Comparison of ENCODE assay signal across 28 cellular contexts in the genomic region with DNA sequence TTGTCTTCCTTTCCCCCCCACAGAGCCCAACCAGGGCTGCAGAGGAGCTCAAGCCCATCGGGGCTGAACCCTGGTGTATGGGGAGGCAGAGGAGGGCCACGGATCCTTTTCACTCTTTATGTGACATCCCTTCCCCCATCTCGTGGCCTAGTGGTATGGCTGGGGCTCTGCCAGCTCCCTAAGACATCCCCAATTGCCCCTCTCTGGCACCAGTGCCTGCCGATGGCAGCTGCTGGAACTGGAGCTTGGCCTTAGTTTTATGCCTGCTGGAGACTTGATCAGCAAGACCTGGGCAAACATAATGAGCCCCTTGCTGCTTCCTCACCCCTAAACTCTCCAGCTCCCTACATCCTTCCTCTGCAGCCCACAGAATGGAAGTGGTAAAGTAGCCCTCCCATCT. TPM values are rescaled to one million over a fixed set of nuclear protein-coding genes. Genes with fewer than 3 reads are reported as not detected.
DNase-seq lines count a peak whose midpoint lies in the region; ATAC-seq and TF ChIP-seq lines count a peak whose summit lies in the region.
"Had no signal": no experiment of that assay in that cellular context is flagged by ENCODE, and none has a peak within 500 bp of the region (broad histone marks: within the 10 kb centered on the region; RNA-seq: fewer than 3 reads in every experiment).

No MANE protein-coding gene starts in this region.

- no peak overlapping the region; the same call in 1 of the 2 replicates for H3K4me2 ChIP-seq in GM23338
- no peak overlapping the region for H3K4me2 ChIP-seq in neural progenitor cell
- H3K4me2 ChIP-seq: A549 had no signal

- H3K27me3 ChIP-seq in GM23338 (ENCODE audit: insufficient read depth) (no peaks in the 10 kb centered on the region), neural progenitor cell (no peaks in the 10 kb centered on the region)
- H3K27me3 ChIP-seq: right atrium auricular region, suprapubic skin had no signal

- POLR2A ChIA-PET in activated CD4-positive, alpha-beta T cell treated with anti-CD3 and anti-CD28 coated beads, Interleukin-2, amount 10 ng/mL, durations not matched to agents 7 days and 5 days (lab: Charles Lee): interaction anchor here (0.5 to 0.6 kb wide), 2 partner anchors 8 to 18 kb away, joined by 3 read pairs; partner anchors contain the start of gene TOP2A

- H3K27ac ChIP-seq in GM23338 (ENCODE audit: low read depth) (no peak overlapping the region), neural progenitor cell (no peak overlapping the region)
- H3K27ac ChIP-seq: A549, HL-60, lower lobe of right lung, right atrium auricular region, suprapubic skin, WERI-Rb-1 had no signal

- no peaks in the 10 kb centered on the region for H4K20me1 ChIP-seq in GM23338 (replicated peaks; ENCODE audit: insufficient read depth)
- H4K20me1 ChIP-seq in neural progenitor cell (ENCODE audit: low read depth): no peaks in the 10 kb centered on the region

- peaks cover 3% of the 10 kb centered on the region; the same call in 1 of the 2 replicates for H3F3A ChIP-seq in GM23338 (replicated peaks; ENCODE audit: low read depth)
- H3F3A ChIP-seq in neural progenitor cell (ENCODE audit: low read depth): peaks cover 12% of the 10 kb centered on the region

- H3K9ac ChIP-seq in neural progenitor cell: no peak overlapping the region

- H3K27ac Mint-ChIP-seq in activated CD4-positive, alpha-beta T cell treated with anti-CD3 and anti-CD28 coated beads, Interleukin-2, amount 10 ng/mL, durations not matched to agents 7 days and 5 days: peak overlapping the region; percentile 81
- H3K27ac Mint-ChIP-seq in GM23338 (no peak overlapping the region), neural progenitor cell (peak overlapping the region; percentile 50)
- H3K27ac Mint-ChIP-seq: T-helper 17 cell had no signal

- no peaks in the 10 kb centered on the region for H3K36me3 ChIP-seq in GM23338 (ENCODE audit: insufficient read depth)
- no peaks in the 10 kb centered on the region for H3K36me3 ChIP-seq in neural progenitor cell
- H3K36me3 ChIP-seq: lower lobe of right lung, right atrium auricular region, suprapubic skin, WERI-Rb-1 had no signal

- peaks cover 39% of the 10 kb centered on the region for H3K4me1 Mint-ChIP-seq in activated CD4-positive, alpha-beta T cell treated with anti-CD3 and anti-CD28 coated beads, Interleukin-2, amount 10 ng/mL, durations not matched to agents 7 days and 5 days
- H3K4me1 Mint-ChIP-seq in GM23338: peaks cover 31% of the 10 kb centered on the region
- peaks cover 17% of the 10 kb centered on the region for H3K4me1 Mint-ChIP-seq in neural progenitor cell

- no peaks in the 10 kb centered on the region for H3K36me3 Mint-ChIP-seq in activated CD4-positive, alpha-beta T cell treated with anti-CD3 and anti-CD28 coated beads, Interleukin-2, amount 10 ng/mL, durations not matched to agents 7 days and 5 days (ENCODE audit: low read depth)
- H3K36me3 Mint-ChIP-seq in GM23338 (ENCODE audit: low read depth) (peaks cover 5% of the 10 kb centered on the region; the same call in 1 of the 3 replicates), neural progenitor cell (no peaks in the 10 kb centered on the region)

- H3K4me3 Mint-ChIP-seq in activated CD4-positive, alpha-beta T cell treated with anti-CD3 and anti-CD28 coated beads, Interleukin-2, amount 10 ng/mL, durations not matched to agents 7 days and 5 days: peak overlapping the region; percentile 2
- H3K4me3 Mint-ChIP-seq in GM23338 (no peak overlapping the region), neural progenitor cell (no peak overlapping the region)
- H3K4me3 Mint-ChIP-seq: T-helper 17 cell had no signal

- peaks cover 22% of the 10 kb centered on the region for H3K4me1 ChIP-seq in GM23338 (ENCODE audit: insufficient read depth)
- H3K4me1 ChIP-seq in neural progenitor cell: peaks cover 13% of the 10 kb centered on the region
- H3K4me1 ChIP-seq: lower lobe of right lung, right atrium auricular region, suprapubic skin had no signal

- no peak overlapping the region for H3K4me3 ChIP-seq in GM23338
- H3K4me3 ChIP-seq in neural progenitor cell: no peak overlapping the region
- H3K4me3 ChIP-seq: A549, GM12878, lower lobe of right lung, right atrium auricular region, suprapubic skin had no signal

- DNase-seq in activated CD4-positive, alpha-beta T cell treated with anti-CD3 and anti-CD28 coated beads, Interleukin-2, amount 10 ng/mL, durations not matched to agents 7 days and 5 days: no peak
- DNase-seq in activated CD4-positive, alpha-beta T cell treated with anti-CD3 and anti-CD28 coated beads, Interleukin-2, amount 50 U/mL, for 48 hours: no peak
- DNase-seq in GM23338 (ENCODE audit: low spot score): no peak
- peak; percentile 53 for DNase-seq in activated CD8-positive, alpha-beta memory T cell treated with anti-CD3 and anti-CD28 coated beads, Interleukin-2, amount 50 U/mL, for 48 hours
- no peak for DNase-seq in neural progenitor cell (ENCODE audit: low spot score)
- DNase-seq in NCI-H1092 (lab: John Stamatoyannopoulos, UW): no peak
- no peak for DNase-seq in NCI-H526 (lab: John Stamatoyannopoulos, UW)
- DNase-seq: activated naive CD4-positive, alpha-beta T cell treated with Interleukin-2 at 50 U/mL for 16 hours; C1 segment of cervical spinal cord; cerebellar nuclear complex; foreskin melanocyte; hippocampal formation; lower lobe of right lung; MM.1S; NCI-H1694; NCI-H748 treated with DMSO at 0.1 percent for 48 hours; occipital lobe; PC-3; SHP77 treated with DMSO at 0.1 percent for 48 hours; stimulated activated CD4-positive, alpha-beta T cell treated with anti-CD3 and anti-CD28 coated beads, Interleukin-15, amount 100 ng/mL, for 24 hours; T-helper 17 cell; WERI-Rb-1 had no signal

- no peaks in the 10 kb centered on the region for H3K9me3 ChIP-seq in neural progenitor cell (ENCODE audit: low read depth)
- H3K9me3 ChIP-seq: A549, lower lobe of right lung, right atrium auricular region, suprapubic skin had no signal

- H3K79me2 ChIP-seq in GM23338 (replicated peaks; ENCODE audit: insufficient read depth) (no peaks in the 10 kb centered on the region), neural progenitor cell (ENCODE audit: low read depth) (no peaks in the 10 kb centered on the region)

- H3K27me3 Mint-ChIP-seq in activated CD4-positive, alpha-beta T cell treated with anti-CD3 and anti-CD28 coated beads, Interleukin-2, amount 10 ng/mL, durations not matched to agents 7 days and 5 days: peaks cover 9% of the 10 kb centered on the region
- peaks cover 14% of the 10 kb centered on the region for H3K27me3 Mint-ChIP-seq in GM23338 (ENCODE audit: insufficient read depth, low read depth, poor library complexity)
- H3K27me3 Mint-ChIP-seq in neural progenitor cell (ENCODE audit: insufficient read depth, low read depth): peaks cover 3% of the 10 kb centered on the region
- H3K27me3 Mint-ChIP-seq: T-helper 17 cell had no signal

- H2AFZ ChIP-seq in GM23338 (peak overlapping the region; percentile 78; the same call in 1 of the 2 replicates), neural progenitor cell (replicated peaks) (peak overlapping the region; percentile 69)

- CTCF ChIA-PET in activated CD4-positive, alpha-beta T cell treated with anti-CD3 and anti-CD28 coated beads, Interleukin-2, amount 10 ng/mL, durations not matched to agents 7 days and 5 days (lab: Charles Lee): interaction anchor here (0.6 to 1.6 kb wide), 8 partner anchors 8 to 466 kb away, joined by 3 to 4 read pairs (median 3); partner anchors contain the start of gene TOP2A

- H3K9me2 ChIP-seq in GM23338 (ENCODE audit: insufficient read depth): no peaks in the 10 kb centered on the region

- no peaks in the 10 kb centered on the region for H3K9me3 Mint-ChIP-seq in activated CD4-positive, alpha-beta T cell treated with anti-CD3 and anti-CD28 coated beads, Interleukin-2, amount 10 ng/mL, durations not matched to agents 7 days and 5 days
- H3K9me3 Mint-ChIP-seq in GM23338 (peaks cover 9% of the 10 kb centered on the region), neural progenitor cell (peaks cover 10% of the 10 kb centered on the region)

- no peak for TF ChIP-seq CTCF in GM23338 (conservative IDR thresholded peaks at IDR 0.05; ENCODE audit: low read depth in 2 of 2)
- no peak for TF ChIP-seq CTCF in neural progenitor cell (IDR thresholded peaks at IDR 0.05)

- ATAC-seq in GM23338: no peak
- ATAC-seq in GM19351 (IDR thresholded peaks at IDR 0.05; ENCODE audit: unreplicated experiment): no peak
- ATAC-seq: GM12878, lower lobe of right lung, PC-3, T-helper 17 cell had no signal

TF ChIP-seq in GM23338, 12 proteins besides CTCF, POLR2A, EP300 and RAD21 (continues in another document):
- TF ChIP-seq JUNB (IDR thresholded peaks at IDR 0.05; ENCODE audit: unreplicated experiment) (no peak), STAT1 (IDR thresholded peaks at IDR 0.05; ENCODE audit: unreplicated experiment) (no peak), EZH2phosphoT487 (IDR thresholded peaks at IDR 0.05; ENCODE audit: unreplicated experiment) (no peak), NANOG (IDR thresholded peaks at IDR 0.05; ENCODE audit: borderline replicate concordance) (no peak), EZH2 (IDR thresholded peaks at IDR 0.05; ENCODE audit: low read depth, unreplicated experiment) (no peak)
- TF ChIP-seq, protein P1, sequence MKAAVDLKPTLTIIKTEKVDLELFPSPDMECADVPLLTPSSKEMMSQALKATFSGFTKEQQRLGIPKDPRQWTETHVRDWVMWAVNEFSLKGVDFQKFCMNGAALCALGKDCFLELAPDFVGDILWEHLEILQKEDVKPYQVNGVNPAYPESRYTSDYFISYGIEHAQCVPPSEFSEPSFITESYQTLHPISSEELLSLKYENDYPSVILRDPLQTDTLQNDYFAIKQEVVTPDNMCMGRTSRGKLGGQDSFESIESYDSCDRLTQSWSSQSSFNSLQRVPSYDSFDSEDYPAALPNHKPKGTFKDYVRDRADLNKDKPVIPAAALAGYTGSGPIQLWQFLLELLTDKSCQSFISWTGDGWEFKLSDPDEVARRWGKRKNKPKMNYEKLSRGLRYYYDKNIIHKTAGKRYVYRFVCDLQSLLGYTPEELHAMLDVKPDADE (IDR thresholded peaks at IDR 0.05): no peak

RNA-seq across cellular contexts. Expression of gene TOP2A, which starts 8.0 kb away (rescaled TPM):
- 100 to 1,000 TPM; 504 to 522 TPM for total RNA-seq in activated CD4-positive, alpha-beta T cell treated with anti-CD3 and anti-CD28 coated beads, Interleukin-2, amount 10 ng/mL, durations not matched to agents 7 days and 5 days
- 258 and 263 TPM in 2 replicates for total RNA-seq in GM23338 (2014; rRNA removed; shearing (Covaris generic))
- 442 and 485 TPM in 2 replicates for polyA plus RNA-seq in GM23338 (2016; fragmentation: Nextera tagmentation; extraction: Ambion mirVana)
- total RNA-seq in neural progenitor cell (ENCODE audit: low replicate concordance): 566 and 968 TPM in 2 replicates

RNA-seq across cellular contexts. Expression of gene IGFBP4, which starts 17.5 kb away (rescaled TPM):
- total RNA-seq in activated CD4-positive, alpha-beta T cell treated with anti-CD3 and anti-CD28 coated beads, Interleukin-2, amount 10 ng/mL, durations not matched to agents 7 days and 5 days: 10 to 100 TPM; 65.2 to 67.9 TPM
- 78.9 and 87.2 TPM in 2 replicates for total RNA-seq in GM23338 (2014; rRNA removed; shearing (Covaris generic))
- 37.6 and 38.7 TPM in 2 replicates for polyA plus RNA-seq in GM23338 (2016; fragmentation: Nextera tagmentation; extraction: Ambion mirVana)
- 14.4 and 20.3 TPM in 2 replicates for total RNA-seq in neural progenitor cell (ENCODE audit: low replicate concordance)
